In genomic region chr19:13260883-13261653, GRCh38 we compare ENCODE assay signal across 8 cellular contexts.
DNase-seq lines count a peak whose midpoint lies in the region; ATAC-seq and TF ChIP-seq lines count a peak whose summit lies in the region.

No MANE protein-coding gene starts in this region.

- peaks cover 7% of the 10 kb centered on the region for H3K9me3 ChIP-seq in AG04450 (ENCODE audit: control insufficient read depth, insufficient read depth, low read length)
- H3K9me3 ChIP-seq in CD4-positive, alpha-beta T cell (ENCODE audit: control insufficient read depth, low read length) = no peaks in the 10 kb centered on the region

- intact Hi-C loops in left colon (cut with DNase I, micrococcal nuclease) = loop anchor here in 1 of 2 donors (10.0 kb wide), 2 partner anchors 66 to 276 kb away; no protein-coding TSS in a partner anchor
- intact Hi-C loops in CD4-positive, alpha-beta T cell (cut with DNase I, micrococcal nuclease) = loop anchor here (5.0 kb wide), 2 partner anchors 49 to 109 kb away; partner anchors contain the start of genes IER2 (in 1 of the 2) and STX10 (in 1 of the 2)

- H3K27ac ChIP-seq in AG04450 (ENCODE audit: low read depth, low read length) = peak overlapping the region; percentile 21
- no peak overlapping the region for H3K27ac ChIP-seq in CD4-positive, alpha-beta T cell (ENCODE audit: low read depth, low read length)

- peaks cover 30% of the 10 kb centered on the region for H3K27me3 Mint-ChIP-seq in activated CD4-positive, alpha-beta T cell treated with anti-CD3 and anti-CD28 coated beads, Interleukin-2, amount 10 ng/mL, durations not matched to agents 7 days and 5 days
- H3K27me3 Mint-ChIP-seq in CD4-positive, alpha-beta T cell = peaks cover 24% of the 10 kb centered on the region

- H3K4me1 Mint-ChIP-seq in activated CD4-positive, alpha-beta T cell treated with anti-CD3 and anti-CD28 coated beads, Interleukin-2, amount 10 ng/mL, durations not matched to agents 7 days and 5 days = peaks cover 13% of the 10 kb centered on the region
- H3K4me1 Mint-ChIP-seq in CD4-positive, alpha-beta T cell (ENCODE audit: low read depth) = no peaks in the 10 kb centered on the region

- ATAC-seq in GM18907 (IDR thresholded peaks at IDR 0.05; ENCODE audit: unreplicated experiment) (peak; percentile 73), HG03442 (IDR thresholded peaks at IDR 0.05; ENCODE audit: unreplicated experiment) (peak; percentile 54), left colon (peak; percentile 47)
- ATAC-seq in CD4-positive, alpha-beta T cell (ENCODE audit: poor library complexity) = no peak

- H3K36me3 Mint-ChIP-seq in activated CD4-positive, alpha-beta T cell treated with anti-CD3 and anti-CD28 coated beads, Interleukin-2, amount 10 ng/mL, durations not matched to agents 7 days and 5 days (ENCODE audit: low read depth) = no peaks in the 10 kb centered on the region
- no peaks in the 10 kb centered on the region for H3K36me3 Mint-ChIP-seq in CD4-positive, alpha-beta T cell (ENCODE audit: low read depth)

- H3K27me3 ChIP-seq in AG04450 (ENCODE audit: control insufficient read depth, insufficient read depth, low read length) = no peaks in the 10 kb centered on the region
- no peaks in the 10 kb centered on the region for H3K27me3 ChIP-seq in CD4-positive, alpha-beta T cell (ENCODE audit: control insufficient read depth, insufficient read depth, low read length)

- no peak overlapping the region for H3K4me3 Mint-ChIP-seq in activated CD4-positive, alpha-beta T cell treated with anti-CD3 and anti-CD28 coated beads, Interleukin-2, amount 10 ng/mL, durations not matched to agents 7 days and 5 days
- no peak overlapping the region for H3K4me3 Mint-ChIP-seq in CD4-positive, alpha-beta T cell

- POLR2A ChIA-PET in AG04450 (lab: Yijun Ruan, JAX) = no interaction called here
- POLR2A ChIA-PET in activated CD4-positive, alpha-beta T cell treated with anti-CD3 and anti-CD28 coated beads, Interleukin-2, amount 10 ng/mL, durations not matched to agents 7 days and 5 days (lab: Charles Lee) = interaction anchor here (0.6 kb wide), 1 partner anchor 90 kb away, joined by 6 read pairs; no protein-coding TSS in a partner anchor
- POLR2A ChIA-PET in CD4-positive, alpha-beta T cell (lab: Charles Lee) = no interaction called here

- CTCF ChIA-PET in AG04450 (lab: Charles Lee) = interaction anchor here (0.7 to 2.6 kb wide), 8 partner anchors 11 to 296 kb away, joined by 3 to 18 read pairs (median 4); no protein-coding TSS in a partner anchor
- CTCF ChIA-PET in activated CD4-positive, alpha-beta T cell treated with anti-CD3 and anti-CD28 coated beads, Interleukin-2, amount 10 ng/mL, durations not matched to agents 7 days and 5 days (lab: Charles Lee) = interaction anchor here (0.5 to 1.8 kb wide), 5 partner anchors 17 to 150 kb away, joined by 3 to 8 read pairs (median 5); no protein-coding TSS in a partner anchor
- CTCF ChIA-PET in CD4-positive, alpha-beta T cell (lab: Charles Lee) = interaction anchor here (2.1 to 2.5 kb wide), 2 partner anchors 66 to 284 kb away, joined by 6 to 9 read pairs; no protein-coding TSS in a partner anchor

- DNase-seq in AG04450 (ENCODE audit: low read depth, low spot score) (peak; percentile 54), left colon (no peak), hippocampal formation (lab: John Stamatoyannopoulos, UW) (no peak), NCI-H1048 (lab: John Stamatoyannopoulos, UW) (no peak)
- DNase-seq in activated CD4-positive, alpha-beta T cell treated with anti-CD3 and anti-CD28 coated beads, Interleukin-2, amount 10 ng/mL, durations not matched to agents 7 days and 5 days = peak; percentile 18
- no peak for DNase-seq in CD4-positive, alpha-beta T cell

- peak; percentile 16; the same call in 1 of the 2 replicates for TF ChIP-seq CTCF in AG04450 (IDR thresholded peaks at IDR 0.05; ENCODE audit: low read depth, low read length)
- TF ChIP-seq CTCF in CD4-positive, alpha-beta T cell (IDR thresholded peaks at IDR 0.05) = no peak

- no peak overlapping the region for H3K4me3 ChIP-seq in AG04450 (ENCODE audit: low read depth, low read length)

- no peaks in the 10 kb centered on the region for H3K9me3 Mint-ChIP-seq in activated CD4-positive, alpha-beta T cell treated with anti-CD3 and anti-CD28 coated beads, Interleukin-2, amount 10 ng/mL, durations not matched to agents 7 days and 5 days
- no peaks in the 10 kb centered on the region for H3K9me3 Mint-ChIP-seq in CD4-positive, alpha-beta T cell

- no peak overlapping the region for H3K27ac Mint-ChIP-seq in activated CD4-positive, alpha-beta T cell treated with anti-CD3 and anti-CD28 coated beads, Interleukin-2, amount 10 ng/mL, durations not matched to agents 7 days and 5 days
- H3K27ac Mint-ChIP-seq in CD4-positive, alpha-beta T cell = no peak overlapping the region

Comparison
In these comparisons a context has a peak if more than half of its experiments do, and no peak if none do; other contexts are left out.
1. DNase-seq: peak in AG04450 (single experiment) and activated CD4-positive, alpha-beta T cell treated with anti-CD3 and anti-CD28 coated beads, Interleukin-2, amount 10 ng/mL, durations not matched to agents 7 days and 5 days (single experiment); none in left colon (0 of 2), hippocampal formation (0 of 2), CD4-positive, alpha-beta T cell (0 of 10) and NCI-H1048 (single experiment).